ENCODE assay signal across 17 cellular contexts in the genomic region with DNA sequence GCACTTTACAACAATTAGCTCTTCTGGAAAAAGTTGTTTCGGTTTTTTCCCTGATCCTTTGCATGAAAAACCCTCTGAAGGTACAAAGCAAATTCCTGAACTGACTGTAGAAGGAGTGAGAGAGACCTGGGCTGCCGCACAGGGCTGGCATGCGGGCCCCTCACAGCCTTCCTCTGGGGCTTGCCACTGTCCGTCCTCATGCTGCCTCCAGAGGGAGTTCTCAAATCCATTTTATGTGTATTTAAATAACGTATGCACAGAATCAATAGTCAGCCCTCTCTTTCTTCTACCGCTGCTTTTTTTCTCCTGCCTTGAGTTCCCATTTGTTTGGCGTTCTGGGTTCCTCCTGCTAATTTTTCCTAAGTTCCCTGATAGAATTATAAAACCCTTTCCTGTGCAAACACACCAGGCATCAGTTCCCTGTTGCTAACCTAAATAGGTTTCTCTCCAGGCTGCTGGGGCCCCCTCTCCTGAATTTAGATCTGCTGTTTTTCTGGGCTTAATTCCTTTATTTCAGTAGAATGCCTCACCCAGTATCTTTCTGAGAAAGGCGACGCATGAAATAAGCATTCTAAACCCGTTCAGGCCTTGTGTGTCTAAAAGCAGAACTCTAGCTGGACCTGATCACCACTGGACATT. TPM values are rescaled to one million over a fixed set of nuclear protein-coding genes. Genes with fewer than 3 reads are reported as not detected.
DNase-seq lines count a peak whose midpoint lies in the region; ATAC-seq, FAIRE-seq and TF ChIP-seq lines count a peak whose summit lies in the region.
"Had no signal": no experiment of that assay in that cellular context is flagged by ENCODE, and none has a peak within 500 bp of the region (broad histone marks: within the 10 kb centered on the region; RNA-seq: fewer than 3 reads in every experiment).

No MANE protein-coding gene starts in this region.

- no peaks in the 10 kb centered on the region for H3K9me3 Mint-ChIP-seq in HFFc6
- no peaks in the 10 kb centered on the region for H3K9me3 Mint-ChIP-seq in stimulated activated effector memory CD8-positive, alpha-beta T cell treated with anti-CD3 and anti-CD28 coated beads, Interleukin-12 subunit alpha, Interleukin-12 subunit beta, amount 100 ng/mL, for 72 hours

- TF ChIP-seq CTCF in D721Med (IDR thresholded peaks at IDR 0.05; ENCODE audit: insufficient read depth, missing control alignments) (peak; percentile 12), HFFc6 (IDR thresholded peaks at IDR 0.05) (peak; percentile 50), astrocyte of the cerebellum (IDR thresholded peaks at IDR 0.05; ENCODE audit: low read depth, low read length, missing control alignments) (peak; percentile 48), heart left ventricle (IDR thresholded peaks at IDR 0.05) (peak in 2 of 12 donors; percentile 9 to 12)

- H3K4me3 ChIP-seq in astrocyte of the cerebellum (ENCODE audit: low read depth, low read length) = no peak overlapping the region
- no peak overlapping the region for H3K4me3 ChIP-seq in heart left ventricle
- H3K4me3 ChIP-seq: breast epithelium, mucosa of descending colon, right atrium auricular region, SK-N-MC had no signal

- TF ChIP-seq POLR2A in heart left ventricle (IDR thresholded peaks at IDR 0.05) = no peak

- no peaks in the 10 kb centered on the region for H3K9me3 ChIP-seq in heart left ventricle
- H3K9me3 ChIP-seq: breast epithelium, mucosa of descending colon, right atrium auricular region had no signal

- H3K36me3 Mint-ChIP-seq in HFFc6 (ENCODE audit: low read depth) = no peaks in the 10 kb centered on the region
- H3K36me3 Mint-ChIP-seq in stimulated activated effector memory CD8-positive, alpha-beta T cell treated with anti-CD3 and anti-CD28 coated beads, Interleukin-12 subunit alpha, Interleukin-12 subunit beta, amount 100 ng/mL, for 72 hours = no peaks in the 10 kb centered on the region
- H3K36me3 Mint-ChIP-seq: CD4-positive, alpha-beta memory T cell had no signal

- in situ Hi-C loops in astrocyte of the cerebellum (cut with HindIII; ENCODE audit: low sequenced_read_pairs) = no loop called here

- no peak overlapping the region for H3K27ac ChIP-seq in heart left ventricle
- H3K27ac ChIP-seq: breast epithelium, right atrium auricular region, SK-N-MC had no signal

- H3K27me3 ChIP-seq in heart left ventricle = peaks cover 0 to 15% (median 0%) of the 10 kb centered on the region in 9 donors
- H3K27me3 ChIP-seq: breast epithelium, right atrium auricular region had no signal

- H3K36me3 ChIP-seq in heart left ventricle = no peaks in the 10 kb centered on the region
- H3K36me3 ChIP-seq: breast epithelium, right atrium auricular region had no signal

- intact Hi-C loops in heart left ventricle (cut with DNase I) = loop anchor here in 1 of 10 donors (10.0 kb wide), 1 partner anchor 133 kb away; no protein-coding TSS in a partner anchor

- H3K27ac Mint-ChIP-seq in HFFc6 = no peak overlapping the region
- H3K27ac Mint-ChIP-seq in stimulated activated effector memory CD8-positive, alpha-beta T cell treated with anti-CD3 and anti-CD28 coated beads, Interleukin-12 subunit alpha, Interleukin-12 subunit beta, amount 100 ng/mL, for 72 hours = no peak overlapping the region

- 49 to 64% (median 53%) methylated on average over 10 of the region's 10 CpGs for WGBS in heart left ventricle, 4 donors

- no peaks in the 10 kb centered on the region for H3K4me1 Mint-ChIP-seq in HFFc6 (ENCODE audit: low read depth)
- peaks cover 5% of the 10 kb centered on the region for H3K4me1 Mint-ChIP-seq in stimulated activated effector memory CD8-positive, alpha-beta T cell treated with anti-CD3 and anti-CD28 coated beads, Interleukin-12 subunit alpha, Interleukin-12 subunit beta, amount 100 ng/mL, for 72 hours
- H3K4me1 Mint-ChIP-seq: CD4-positive, alpha-beta memory T cell had no signal

- no peak overlapping the region for H3K4me3 Mint-ChIP-seq in HFFc6
- no peak overlapping the region for H3K4me3 Mint-ChIP-seq in stimulated activated effector memory CD8-positive, alpha-beta T cell treated with anti-CD3 and anti-CD28 coated beads, Interleukin-12 subunit alpha, Interleukin-12 subunit beta, amount 100 ng/mL, for 72 hours
- H3K4me3 Mint-ChIP-seq: CD4-positive, alpha-beta memory T cell had no signal

- no peaks in the 10 kb centered on the region for H3K4me1 ChIP-seq in heart left ventricle
- H3K4me1 ChIP-seq: breast epithelium, right atrium auricular region had no signal

- no peak for FAIRE-seq in D721Med (lab: Jason Lieb, UNC)
- FAIRE-seq: endothelial cell of umbilical vein had no signal

- peaks cover 45% of the 10 kb centered on the region for H3K27me3 Mint-ChIP-seq in HFFc6 (ENCODE audit: insufficient read depth)

- no peak for ATAC-seq in heart left ventricle
- no peak for ATAC-seq in stimulated activated effector memory CD8-positive, alpha-beta T cell treated with anti-CD3 and anti-CD28 coated beads, Interleukin-12 subunit alpha, Interleukin-12 subunit beta, amount 100 ng/mL, for 72 hours
- ATAC-seq: mucosa of descending colon had no signal

- DNase-seq in D721Med (ENCODE audit: insufficient read length, low spot score) (no peak), HFFc6 (no peak), astrocyte of the cerebellum (ENCODE audit: low read depth) (no peak), iris pigment epithelial cell (ENCODE audit: low read depth) (peak; percentile 3), heart left ventricle (no peak)
- no peak for DNase-seq in activated CD4-positive, alpha-beta T cell treated with anti-CD3 and anti-CD28 coated beads, Interleukin-2, amount 50 U/mL, for 4 hours
- DNase-seq in stimulated activated effector memory CD8-positive, alpha-beta T cell treated with anti-CD3 and anti-CD28 coated beads, Interleukin-12 subunit alpha, Interleukin-12 subunit beta, amount 100 ng/mL, for 72 hours (ENCODE audit: low spot score in 2 of 2) = no peak
- DNase-seq in stimulated activated CD8-positive, alpha-beta memory T cell treated with anti-CD3 and anti-CD28 coated beads, Interleukin-4, amount 100 ng/mL, for 48 hours = no peak
- DNase-seq: CD4-positive, alpha-beta memory T cell; mucosa of descending colon; NCI-H187; NK-92 treated with Interleukin-12 subunit alpha and Interleukin-12 subunit beta, amount 100 ng/mL, for 24 hours; substantia nigra had no signal

RNA-seq across cellular contexts. Expression of a gene that starts 52.4 kb away (rescaled TPM):
- total RNA-seq in HFFc6 (2021; fragmentation: NEBNext Ultra II Directional; extraction: Animal tissue kit (Norgen Biotek cat#: 25700)) = not detected
- total RNA-seq in heart left ventricle = 1 to 10 TPM in 2 of 9 donors, under 1 TPM in 3, not detected in 4; 0.40 to 1.6 (median 0.63) TPM
- polyA plus RNA-seq in heart left ventricle = under 1 TPM; 0.04 TPM
- total RNA-seq: CD4-positive, alpha-beta memory T cell; endothelial cell of umbilical vein had no signal
- polyA plus RNA-seq: CD4-positive, alpha-beta memory T cell; endothelial cell of umbilical vein had no signal
